In genomic region chr5:95869173-95869855, GRCh38 we compare ENCODE assay signal across 8 cellular contexts. TPM values are rescaled to one million over a fixed set of nuclear protein-coding genes. Genes with fewer than 3 reads are reported as not detected.
DNase-seq lines count a peak whose midpoint lies in the region; ATAC-seq and TF ChIP-seq lines count a peak whose summit lies in the region.
"Not testable (repeated sequence)": the region's sequence is repeated elsewhere in the genome, so short reads cannot be mapped to it uniquely, and the experiment has no call there.

No MANE protein-coding gene starts in this region.

- H3K4me1 ChIP-seq in upper lobe of right lung, result peaks cover 27% of the 10 kb centered on the region

- H3K27me3 ChIP-seq in upper lobe of right lung, result not testable (repeated sequence)

- ATAC-seq in GM18868 (IDR thresholded peaks at IDR 0.05; ENCODE audit: unreplicated experiment) (peak; percentile 64), GM21786 (IDR thresholded peaks at IDR 0.05; ENCODE audit: unreplicated experiment) (peak; percentile 49), HG03469 (IDR thresholded peaks at IDR 0.05; ENCODE audit: unreplicated experiment) (peak; percentile 40), upper lobe of right lung (peak; percentile 40)
- peak; percentile 99 for ATAC-seq in effector memory CD8-positive, alpha-beta T cell (replicated peaks)

- not testable (repeated sequence) for H3K4me3 ChIP-seq in upper lobe of right lung

- peak overlapping the region; percentile 34 for H3K4me3 Mint-ChIP-seq in T-helper 1 cell treated with Interleukin-12 subunit alpha and Interleukin-12 subunit beta and Interleukin-4 antibody, amounts not matched to agents 30 μg/mL and 1 μg/mL, for 36 hours
- H3K4me3 Mint-ChIP-seq in activated T-cell treated with anti-CD3 and anti-CD28 coated beads, Interleukin-2, amount 50 U/mL, for 24 hours, result peak overlapping the region; percentile 53
- peak overlapping the region; percentile 63 to 70 for H3K4me3 Mint-ChIP-seq in effector memory CD8-positive, alpha-beta T cell

- peaks cover 38% of the 10 kb centered on the region for H3K4me1 Mint-ChIP-seq in T-helper 1 cell treated with Interleukin-12 subunit alpha and Interleukin-12 subunit beta and Interleukin-4 antibody, amounts not matched to agents 30 μg/mL and 1 μg/mL, for 36 hours (ENCODE audit: low read depth)
- H3K4me1 Mint-ChIP-seq in activated T-cell treated with anti-CD3 and anti-CD28 coated beads, Interleukin-2, amount 50 U/mL, for 24 hours (ENCODE audit: low read depth), result peaks cover 77% of the 10 kb centered on the region
- H3K4me1 Mint-ChIP-seq in effector memory CD8-positive, alpha-beta T cell (ENCODE audit: low read depth in 2 of 2), result peaks cover 25 to 26% of the 10 kb centered on the region in 2 donors

- intact Hi-C loops in upper lobe of right lung (cut with DNase I), result not testable (repeated sequence)

- peak; percentile 59 for DNase-seq in activated T-cell treated with anti-CD3 and anti-CD28 coated beads, Interleukin-2, amount 50 U/mL, for 24 hours
- DNase-seq in effector memory CD8-positive, alpha-beta T cell, result peak; percentile 56 to 60 (median 56)
- DNase-seq in stimulated activated CD4-positive, alpha-beta T cell treated with anti-CD3 and anti-CD28 coated beads, Interleukin-15, amount 100 ng/mL, for 24 hours, result peak; percentile 73
- DNase-seq in upper lobe of right lung, result not testable (repeated sequence)

- H3K27ac Mint-ChIP-seq in T-helper 1 cell treated with Interleukin-12 subunit alpha and Interleukin-12 subunit beta and Interleukin-4 antibody, amounts not matched to agents 30 μg/mL and 1 μg/mL, for 36 hours, result peak overlapping the region; percentile 79
- H3K27ac Mint-ChIP-seq in activated T-cell treated with anti-CD3 and anti-CD28 coated beads, Interleukin-2, amount 50 U/mL, for 24 hours, result peak overlapping the region; percentile 94
- peak overlapping the region; percentile 82 to 83 for H3K27ac Mint-ChIP-seq in effector memory CD8-positive, alpha-beta T cell

- not testable (repeated sequence) for H3K36me3 ChIP-seq in upper lobe of right lung

- H3K27ac ChIP-seq in upper lobe of right lung, result not testable (repeated sequence)

- H3K27me3 Mint-ChIP-seq in T-helper 1 cell treated with Interleukin-12 subunit alpha and Interleukin-12 subunit beta and Interleukin-4 antibody, amounts not matched to agents 30 μg/mL and 1 μg/mL, for 36 hours (ENCODE audit: low read depth); activated T-cell treated with anti-CD3 and anti-CD28 coated beads, Interleukin-2, amount 50 U/mL, for 24 hours; effector memory CD8-positive, alpha-beta T cell: not testable (repeated sequence)

- not testable (repeated sequence) for TF ChIP-seq CTCF in upper lobe of right lung (IDR thresholded peaks at IDR 0.05)

- H3K9me3 ChIP-seq in upper lobe of right lung, result not testable (repeated sequence)

- not testable (repeated sequence) for H3K9me3 Mint-ChIP-seq in T-helper 1 cell treated with Interleukin-12 subunit alpha and Interleukin-12 subunit beta and Interleukin-4 antibody, amounts not matched to agents 30 μg/mL and 1 μg/mL, for 36 hours; activated T-cell treated with anti-CD3 and anti-CD28 coated beads, Interleukin-2, amount 50 U/mL, for 24 hours; effector memory CD8-positive, alpha-beta T cell

- H3K36me3 Mint-ChIP-seq in T-helper 1 cell treated with Interleukin-12 subunit alpha and Interleukin-12 subunit beta and Interleukin-4 antibody, amounts not matched to agents 30 μg/mL and 1 μg/mL, for 36 hours (ENCODE audit: low read depth); activated T-cell treated with anti-CD3 and anti-CD28 coated beads, Interleukin-2, amount 50 U/mL, for 24 hours (ENCODE audit: low read depth); effector memory CD8-positive, alpha-beta T cell (ENCODE audit: insufficient read depth): not testable (repeated sequence)

RNA-seq across cellular contexts. Expression of gene GLRX, which starts 46.8 kb away (rescaled TPM):
- 88.4 TPM for total RNA-seq in upper lobe of right lung

Comparison
In these comparisons a context has a peak if more than half of its experiments do, and no peak if none do; other contexts are left out.
1. ATAC-seq: peak in every context shown above with its lines; median percentile 99 in effector memory CD8-positive, alpha-beta T cell; 64 in GM18868; 49 in GM21786; 40 in HG03469; 40 in upper lobe of right lung.